ENCODE assay signal across 9 cellular contexts in the genomic region with DNA sequence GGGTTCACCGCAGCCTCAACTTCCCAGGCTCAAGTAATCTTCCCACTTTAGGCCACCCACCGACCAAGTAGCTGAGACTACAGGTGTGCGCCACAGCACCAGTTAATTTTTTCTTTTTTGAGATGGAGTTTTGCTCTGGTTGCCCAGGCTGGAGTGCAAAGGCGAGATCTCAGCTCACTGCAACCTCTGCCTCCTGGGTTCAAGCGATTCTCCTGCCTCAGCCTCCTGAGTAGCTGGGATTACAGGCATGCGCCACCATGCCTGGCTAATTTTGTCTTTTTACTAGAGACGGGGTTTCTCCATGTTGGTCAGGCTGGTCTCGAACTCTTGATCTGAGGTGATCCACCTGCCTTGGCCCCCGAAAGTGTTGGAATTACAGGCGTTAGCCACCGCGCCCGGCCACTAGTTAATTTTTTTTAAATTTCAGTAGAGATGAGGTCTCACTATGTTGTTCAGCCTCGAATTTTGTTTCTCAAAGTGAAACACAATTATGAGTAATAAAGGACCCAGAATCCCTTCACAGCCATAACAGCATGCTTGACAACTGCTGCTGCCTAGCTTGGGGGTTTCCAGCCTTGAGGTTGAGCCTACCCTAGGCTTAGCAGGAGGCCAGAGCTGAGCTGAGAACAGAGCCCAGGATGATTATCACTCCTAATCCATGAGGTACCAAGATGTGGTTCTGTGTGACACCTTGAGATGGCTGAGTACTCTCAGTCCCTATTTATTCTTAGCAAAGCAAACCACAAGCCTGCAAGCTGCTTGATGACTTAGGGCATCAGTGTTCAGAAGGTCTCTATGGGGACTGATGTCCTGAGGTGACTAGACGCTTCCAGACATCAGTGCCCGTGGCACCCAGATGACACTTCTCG. TPM values are rescaled to one million over a fixed set of nuclear protein-coding genes. Genes with fewer than 3 reads are reported as not detected.
DNase-seq lines count a peak whose midpoint lies in the region; ATAC-seq and TF ChIP-seq lines count a peak whose summit lies in the region.
"Had no signal": no experiment of that assay in that cellular context is flagged by ENCODE, and none has a peak within 500 bp of the region (broad histone marks: within the 10 kb centered on the region; RNA-seq: fewer than 3 reads in every experiment).

No MANE protein-coding gene starts in this region.

- peak overlapping the region; percentile 7 for H3K27ac ChIP-seq in naive thymus-derived CD4-positive, alpha-beta T cell (ENCODE audit: low read depth, low read length)
- H3K27ac ChIP-seq in WERI-Rb-1, result no peak overlapping the region
- H3K27ac ChIP-seq: SK-N-MC had no signal

- CTCF ChIA-PET in naive thymus-derived CD4-positive, alpha-beta T cell (lab: Charles Lee), result interaction anchor here (1.3 kb wide), 1 partner anchor 81 kb away, joined by 8 read pairs; no protein-coding TSS in a partner anchor

- no peak overlapping the region for H3K4me3 ChIP-seq in naive thymus-derived CD4-positive, alpha-beta T cell (ENCODE audit: low read length)
- H3K4me3 ChIP-seq in WERI-Rb-1 (ENCODE audit: low read depth, low read length), result no peak overlapping the region
- H3K4me3 ChIP-seq: SK-N-MC had no signal

- H3K4me1 Mint-ChIP-seq in naive thymus-derived CD4-positive, alpha-beta T cell, result peaks cover 0 to 28% (median 22%) of the 10 kb centered on the region in 7 donors

- H3K36me3 Mint-ChIP-seq in naive thymus-derived CD4-positive, alpha-beta T cell, result peaks cover 0 to 44% (median 14%) of the 10 kb centered on the region in 5 donors

- H3K36me3 ChIP-seq in naive thymus-derived CD4-positive, alpha-beta T cell (ENCODE audit: control insufficient read depth in 2 of 3, insufficient read depth in 3 of 3, low read length in 3 of 3), result peaks cover 0 to 76% (median 6%) of the 10 kb centered on the region in 3 experiments
- no peaks in the 10 kb centered on the region for H3K36me3 ChIP-seq in WERI-Rb-1

- peak; percentile 95 for ATAC-seq in GM18498 (IDR thresholded peaks at IDR 0.05; ENCODE audit: unreplicated experiment)
- ATAC-seq in HG02642 (IDR thresholded peaks at IDR 0.05; ENCODE audit: poor library complexity, unreplicated experiment), result peak; percentile 96
- peak; percentile 97 to 98 for ATAC-seq in activated CD4-positive, CD25-positive, alpha-beta regulatory T cell treated with anti-CD3 and anti-CD28 coated beads, Interleukin-2, amount 50 U/mL, for 24 hours
- peak; percentile 92 for ATAC-seq in naive thymus-derived CD4-positive, alpha-beta T cell

- no peak for TF ChIP-seq CTCF in WERI-Rb-1 (IDR thresholded peaks at IDR 0.05; ENCODE audit: low read depth, low read length)

- peak overlapping the region in 2 of 10 donors; percentile 6 to 58 for H3K4me3 Mint-ChIP-seq in naive thymus-derived CD4-positive, alpha-beta T cell

- H3K27me3 ChIP-seq in naive thymus-derived CD4-positive, alpha-beta T cell (ENCODE audit: control insufficient read depth in 2 of 2, insufficient read depth in 2 of 2, low read length in 2 of 2), result no peaks in the 10 kb centered on the region
- peaks cover 3% of the 10 kb centered on the region for H3K27me3 ChIP-seq in WERI-Rb-1 (ENCODE audit: insufficient read depth, low read depth, severe bottlenecking)

- peak overlapping the region in 7 of 9 donors; percentile 38 to 82 (median 65) for H3K27ac Mint-ChIP-seq in naive thymus-derived CD4-positive, alpha-beta T cell

- intact Hi-C loops in naive thymus-derived CD4-positive, alpha-beta T cell (cut with micrococcal nuclease), result loop anchor here in 1 of 2 donors (2.0 kb wide), 1 partner anchor 35 kb away; no protein-coding TSS in a partner anchor

- H3K27me3 Mint-ChIP-seq in naive thymus-derived CD4-positive, alpha-beta T cell, result no peaks in the 10 kb centered on the region

- H3K9me3 ChIP-seq in naive thymus-derived CD4-positive, alpha-beta T cell (ENCODE audit: control insufficient read depth in 2 of 3, low read length in 3 of 3), result no peaks in the 10 kb centered on the region
- no peaks in the 10 kb centered on the region for H3K9me3 ChIP-seq in WERI-Rb-1 (ENCODE audit: severe bottlenecking)

- POLR2A ChIA-PET in naive thymus-derived CD4-positive, alpha-beta T cell (lab: Charles Lee), result interaction anchor here (0.6 to 1.6 kb wide), 4 partner anchors 31 to 125 kb away, joined by 3 to 5 read pairs (median 3); a partner anchor contains a TSS

- no peaks in the 10 kb centered on the region for H3K9me3 Mint-ChIP-seq in naive thymus-derived CD4-positive, alpha-beta T cell

- H3K4me1 ChIP-seq in naive thymus-derived CD4-positive, alpha-beta T cell (ENCODE audit: control insufficient read depth in 2 of 2, insufficient read depth in 2 of 2, low read length in 2 of 2), result peaks cover 0 to 24% of the 10 kb centered on the region in 2 donors

- DNase-seq in naive thymus-derived CD4-positive, alpha-beta T cell, result peak in 2 of 9 donors; percentile 39 to 57
- DNase-seq in DMS79 (lab: John Stamatoyannopoulos, UW), result no peak
- no peak for DNase-seq in NCI-H345 (lab: John Stamatoyannopoulos, UW)
- no peak for DNase-seq in WERI-Rb-1
- no peak for DNase-seq in NOMO-1 (lab: John Stamatoyannopoulos, UW; ENCODE audit: unreplicated experiment in 2 of 2)

RNA-seq across cellular contexts. Expression of a gene that starts 41.6 kb away (rescaled TPM):
- 10 to 100 TPM in 4 of 5 experiments, 1 to 10 TPM in 1; 9.9 to 16.4 (median 14.0) TPM for total RNA-seq in naive thymus-derived CD4-positive, alpha-beta T cell
- polyA plus RNA-seq in naive thymus-derived CD4-positive, alpha-beta T cell, result 1 to 10 TPM; 5.2 to 8.1 TPM

RNA-seq across cellular contexts. Expression of a gene that starts 45.2 kb away (rescaled TPM):
- 100 to 1,000 TPM; 151 to 315 (median 221) TPM for total RNA-seq in naive thymus-derived CD4-positive, alpha-beta T cell
- 100 to 1,000 TPM; 197 to 296 TPM for polyA plus RNA-seq in naive thymus-derived CD4-positive, alpha-beta T cell
